1 cellular context compared by ENCODE assay signal in genomic region chr9:33466565-33467495, GRCh38.
TF ChIP-seq lines count a peak whose summit lies in the region.

No MANE protein-coding gene starts in this region.

TF ChIP-seq in K562, 482 proteins besides CTCF, POLR2A, EP300 and RAD21 (continued from another document):
- TF ChIP-seq DEAF1 (CRISPR knock-in tag; IDR thresholded peaks at IDR 0.05) (peak; percentile 56), CBFA2T2 (conservative IDR thresholded peaks at IDR 0.05) (no peak), SMC3 (conservative IDR thresholded peaks at IDR 0.05; ENCODE audit: insufficient read depth, low read depth, low read length) (peak; percentile 84), HDGF (IDR thresholded peaks at IDR 0.05) (no peak), USF1 (CRISPR knock-in tag; IDR thresholded peaks at IDR 0.05) (no peak), IRF1 (CRISPR knock-in tag; IDR thresholded peaks at IDR 0.05; ENCODE audit: borderline replicate concordance) (no peak), STAG1 (CRISPR knock-in tag; IDR thresholded peaks at IDR 0.05; ENCODE audit: borderline replicate concordance) (peak; percentile 45; the same call in 1 of the 2 replicates), TFAP4 (CRISPR knock-in tag; IDR thresholded peaks at IDR 0.05; ENCODE audit: borderline replicate concordance) (0 out of 2 replicates have a peak, but pooled peaks have one; percentile 15), RB1 (IDR thresholded peaks at IDR 0.05; ENCODE audit: low read depth) (0 out of 2 replicates have a peak, but pooled peaks have one; percentile 35), RERE (CRISPR knock-in tag; IDR thresholded peaks at IDR 0.05; ENCODE audit: borderline replicate concordance) (no peak)
